In genomic region chr5:124996023-124996763, GRCh38 we compare ENCODE assay signal across 15 cellular contexts.
DNase-seq lines count a peak whose midpoint lies in the region; ATAC-seq, FAIRE-seq and TF ChIP-seq lines count a peak whose summit lies in the region.
"Had no signal": no experiment of that assay in that cellular context is flagged by ENCODE, and none has a peak within 500 bp of the region (broad histone marks: within the 10 kb centered on the region; RNA-seq: fewer than 3 reads in every experiment).

No MANE protein-coding gene starts in this region.

- H2BK120ac ChIP-seq in mesendoderm (ENCODE audit: low read depth, low read length) = peak overlapping the region; percentile 61

- H3K9ac ChIP-seq in OCI-LY1 (ENCODE audit: low read length) (no peak overlapping the region), mesendoderm (ENCODE audit: low read length) (no peak overlapping the region)

- no peak overlapping the region for H4K5ac ChIP-seq in mesendoderm (ENCODE audit: low read length)

- H3K27me3 Mint-ChIP-seq in activated T-cell treated with anti-CD3 and anti-CD28 coated beads, Interleukin-2, amount 50 U/mL, for 72 hours (ENCODE audit: low read depth) = no peaks in the 10 kb centered on the region
- H3K27me3 Mint-ChIP-seq: activated CD8-positive, alpha-beta T cell treated with anti-CD3 and anti-CD28 coated beads for 36 hours had no signal

- H3K18ac ChIP-seq in mesendoderm (ENCODE audit: low read length) = peak overlapping the region; percentile 84

- no peak overlapping the region for H3K4me3 Mint-ChIP-seq in activated T-cell treated with anti-CD3 and anti-CD28 coated beads, Interleukin-2, amount 50 U/mL, for 72 hours
- H3K4me3 Mint-ChIP-seq: activated CD8-positive, alpha-beta T cell treated with anti-CD3 and anti-CD28 coated beads for 36 hours; dendritic cell treated with granulocyte-macrophage colony-stimulating factor and Interleukin-4, amounts not matched to agents 40 ng/mL and 50 ng/mL, for 4 days had no signal

- no peak overlapping the region for H2AK5ac ChIP-seq in mesendoderm (ENCODE audit: low read length)

- WGBS in ectodermal cell, 2 experiments = 0 to 30% methylated on average over 1 to 4 of the region's 4 CpGs
- no CpG with 5 or more reads among the region's 4 CpGs for WGBS in mesendoderm (ENCODE audit: extremely low coverage, insufficient coverage, low lambda C conversion rate)

- peak overlapping the region; percentile 85 for H2BK15ac ChIP-seq in mesendoderm (replicated peaks; ENCODE audit: low read depth)

- no peaks in the 10 kb centered on the region for H3K79me1 ChIP-seq in mesendoderm (ENCODE audit: low read length)

- no peak overlapping the region for H3K4me2 ChIP-seq in OCI-LY1 (ENCODE audit: low read length)
- no peak overlapping the region for H3K4me2 ChIP-seq in mesendoderm (ENCODE audit: low read length)

- ATAC-seq in sciatic nerve = no peak
- ATAC-seq in activated T-cell treated with anti-CD3 and anti-CD28 coated beads, Interleukin-2, amount 50 U/mL, for 72 hours (replicated peaks in 1 of 2) = no peak
- ATAC-seq: activated CD8-positive, alpha-beta T cell treated with anti-CD3 and anti-CD28 coated beads for 36 hours had no signal

- no peaks in the 10 kb centered on the region for H3K36me3 Mint-ChIP-seq in activated T-cell treated with anti-CD3 and anti-CD28 coated beads, Interleukin-2, amount 50 U/mL, for 72 hours (ENCODE audit: insufficient read depth in 2 of 2)

- TF ChIP-seq CTCF in OCI-LY1 (IDR thresholded peaks at IDR 0.05; ENCODE audit: low read length) = no peak

- peak; percentile 18 for DNase-seq in EH (ENCODE audit: low read depth)
- DNase-seq in mesendoderm = peak; percentile 55
- no peak for DNase-seq in SK-N-DZ (ENCODE audit: low spot score)
- DNase-seq in sciatic nerve (ENCODE audit: low spot score) = no peak
- no peak for DNase-seq in activated T-cell treated with anti-CD3 and anti-CD28 coated beads, Interleukin-2, amount 50 U/mL, for 72 hours
- no peak for DNase-seq in frontal cortex (ENCODE audit: low spot score in 2 of 2)
- DNase-seq: activated CD8-positive, alpha-beta T cell treated with anti-CD3 and anti-CD28 coated beads for 36 hours; activated effector memory CD4-positive, alpha-beta T cell treated with Interleukin-2 at 50 U/mL for 16 hours; AML-193; NCI-H1694; NCI-H510A had no signal

- no peaks in the 10 kb centered on the region for H4K20me1 ChIP-seq in OCI-LY1 (ENCODE audit: insufficient read depth, low read length)

- intact Hi-C loops in sciatic nerve (cut with DNase I) = no loop called here

- FAIRE-seq in frontal cortex (lab: Jason Lieb, UNC) = no peak

- H3K4me3 ChIP-seq in OCI-LY1 (ENCODE audit: low read depth, low read length, poor library complexity, severe bottlenecking) (no peak overlapping the region), ectodermal cell (ENCODE audit: insufficient read depth, low read depth, low read length) (no peak overlapping the region), mesendoderm (ENCODE audit: low read length) (no peak overlapping the region)
- H3K4me3 ChIP-seq: esophagus muscularis mucosa had no signal

- no peak overlapping the region for H3K27ac Mint-ChIP-seq in activated T-cell treated with anti-CD3 and anti-CD28 coated beads, Interleukin-2, amount 50 U/mL, for 72 hours
- H3K27ac Mint-ChIP-seq: activated CD8-positive, alpha-beta T cell treated with anti-CD3 and anti-CD28 coated beads for 36 hours; dendritic cell treated with granulocyte-macrophage colony-stimulating factor and Interleukin-4, amounts not matched to agents 40 ng/mL and 50 ng/mL, for 4 days had no signal

- H3K27ac ChIP-seq in OCI-LY1 (ENCODE audit: low read depth, low read length, poor library complexity, severe bottlenecking) (peak overlapping the region; percentile 97), ectodermal cell (ENCODE audit: insufficient read depth, low read depth, low read length, poor library complexity, severe bottlenecking) (peak overlapping the region; percentile 83), mesendoderm (ENCODE audit: low read depth, low read length) (no peak overlapping the region)
- H3K27ac ChIP-seq: esophagus muscularis mucosa had no signal

- H3K56ac ChIP-seq in mesendoderm (ENCODE audit: low read length) = no peak overlapping the region

- H3K4ac ChIP-seq in mesendoderm (ENCODE audit: low read depth, low read length) = no peak overlapping the region

- H3K4me1 ChIP-seq in OCI-LY1 (ENCODE audit: insufficient read depth, low read length, severe bottlenecking) (peaks cover 55% of the 10 kb centered on the region), ectodermal cell (ENCODE audit: control insufficient read depth, insufficient read depth, low read length) (peaks cover 34% of the 10 kb centered on the region), mesendoderm (ENCODE audit: control insufficient read depth, low read depth, low read length) (peaks cover 4% of the 10 kb centered on the region)

- H3K36me3 ChIP-seq in OCI-LY1 (ENCODE audit: insufficient read depth, low read length) (no peaks in the 10 kb centered on the region), ectodermal cell (ENCODE audit: control insufficient read depth, insufficient read depth, low read length) (no peaks in the 10 kb centered on the region), mesendoderm (ENCODE audit: control insufficient read depth, insufficient read depth, low read length) (no peaks in the 10 kb centered on the region)
- H3K36me3 ChIP-seq: esophagus muscularis mucosa had no signal

- no peak overlapping the region for H2BK5ac ChIP-seq in mesendoderm (ENCODE audit: low read length)

- H3K27me3 ChIP-seq in OCI-LY1 (ENCODE audit: insufficient read depth, low read length) (no peaks in the 10 kb centered on the region), ectodermal cell (ENCODE audit: control insufficient read depth, insufficient read depth, low read length, poor library complexity, severe bottlenecking) (no peaks in the 10 kb centered on the region), mesendoderm (ENCODE audit: insufficient read depth, low read length, poor library complexity) (no peaks in the 10 kb centered on the region)
- H3K27me3 ChIP-seq: esophagus muscularis mucosa had no signal

- H3K79me2 ChIP-seq in OCI-LY1 (ENCODE audit: insufficient read depth, low read length) (no peaks in the 10 kb centered on the region), mesendoderm (ENCODE audit: control insufficient read depth, insufficient read depth, low read length) (no peaks in the 10 kb centered on the region)

- H3K9me3 ChIP-seq in OCI-LY1 (ENCODE audit: low read length) = no peaks in the 10 kb centered on the region
- no peaks in the 10 kb centered on the region for H3K9me3 ChIP-seq in ectodermal cell (ENCODE audit: control insufficient read depth, low read length)
- H3K9me3 ChIP-seq: esophagus muscularis mucosa had no signal

- no peaks in the 10 kb centered on the region for H3K9me2 ChIP-seq in OCI-LY1 (ENCODE audit: low read depth, low read length)

- H3K9me3 Mint-ChIP-seq in activated T-cell treated with anti-CD3 and anti-CD28 coated beads, Interleukin-2, amount 50 U/mL, for 72 hours = peaks cover under 1 to 1% of the 10 kb centered on the region in 2 donors
- H3K9me3 Mint-ChIP-seq: activated CD8-positive, alpha-beta T cell treated with anti-CD3 and anti-CD28 coated beads for 36 hours; dendritic cell treated with granulocyte-macrophage colony-stimulating factor and Interleukin-4, amounts not matched to agents 40 ng/mL and 50 ng/mL, for 4 days had no signal

- peaks cover 2% of the 10 kb centered on the region; the same call in 1 of the 2 replicates for H3F3A ChIP-seq in OCI-LY1 (ENCODE audit: insufficient read depth, low read length)

- no peak overlapping the region for H3K23ac ChIP-seq in mesendoderm (ENCODE audit: low read length)

- no peak overlapping the region for H2AFZ ChIP-seq in OCI-LY1 (ENCODE audit: low read length)

- no peak overlapping the region for H4K8ac ChIP-seq in mesendoderm (ENCODE audit: low read depth, low read length)

- no peaks in the 10 kb centered on the region for H3K4me1 Mint-ChIP-seq in activated T-cell treated with anti-CD3 and anti-CD28 coated beads, Interleukin-2, amount 50 U/mL, for 72 hours (ENCODE audit: low read depth)

Comparison
In these comparisons a context has a peak if more than half of its experiments do, and no peak if none do; other contexts are left out.
1. DNase-seq: peak in EH (single experiment) and mesendoderm (single experiment); none in SK-N-DZ (single experiment), sciatic nerve (single experiment), activated T-cell treated with anti-CD3 and anti-CD28 coated beads, Interleukin-2, amount 50 U/mL, for 72 hours (0 of 2) and frontal cortex (0 of 2).